ENCODE assay signal across 12 cellular contexts in the genomic region with DNA sequence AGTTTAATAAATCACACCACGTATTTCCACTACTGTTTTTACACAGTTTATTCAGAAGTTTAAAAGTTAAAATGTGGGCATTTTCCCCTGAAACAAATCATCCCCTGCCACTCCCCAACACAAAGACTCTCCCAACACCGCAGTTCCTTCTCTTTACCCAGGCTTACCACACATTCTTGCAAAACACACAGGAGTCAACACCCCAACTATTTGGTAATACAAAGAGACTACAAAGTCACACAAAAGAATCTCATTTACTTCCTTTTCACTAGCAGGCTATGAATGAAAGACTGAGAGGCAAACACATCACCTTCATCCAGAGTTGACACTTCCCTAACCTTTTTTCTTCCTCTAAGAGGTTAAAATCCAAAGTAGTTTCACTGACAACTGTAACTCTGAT. TPM values are rescaled to one million over a fixed set of nuclear protein-coding genes. Genes with fewer than 3 reads are reported as not detected.
DNase-seq lines count a peak whose midpoint lies in the region; ATAC-seq and TF ChIP-seq lines count a peak whose summit lies in the region.
"Had no signal": no experiment of that assay in that cellular context is flagged by ENCODE, and none has a peak within 500 bp of the region (broad histone marks: within the 10 kb centered on the region; RNA-seq: fewer than 3 reads in every experiment).

No MANE protein-coding gene starts in this region.

- TF ChIP-seq CTCF in CD14-positive monocyte (IDR thresholded peaks at IDR 0.05) (no peak), dorsolateral prefrontal cortex (IDR thresholded peaks at IDR 0.05 in 54 of 56, conservative IDR thresholded peaks at IDR 0.05 in 2 of 56; ENCODE audit: low read depth in 1 of 56, partially characterized antibody in 56 of 56) (no peak)

- intact Hi-C loops in CD14-positive monocyte (cut with micrococcal nuclease) (loop anchor here in 1 of 2 donors (5.0 kb wide), 2 partner anchors 52 to 72 kb away; partner anchors contain the start of genes KCTD20 and PXT1), dorsolateral prefrontal cortex (cut with DNase I) (no loop called here)
- intact Hi-C loops in activated T-helper 2 cell treated with anti-CD3 and anti-CD28 coated beads, Interferon-gamma antibody, Interleukin-2, Interleukin-4, amounts not matched to agents 10 μg/mL and 5 μg/mL and 100 μg/mL, durations not matched to agents 14 hours and 24 hours and 36 hours (cut with micrococcal nuclease): no loop called here

- H3K4me3 ChIP-seq in dorsolateral prefrontal cortex: no peak overlapping the region
- H3K4me3 ChIP-seq: ovary had no signal

- ATAC-seq in GM19035 (IDR thresholded peaks at IDR 0.05; ENCODE audit: unreplicated experiment) (no peak), GM18858 (IDR thresholded peaks at IDR 0.05; ENCODE audit: unreplicated experiment) (no peak), GM21786 (IDR thresholded peaks at IDR 0.05; ENCODE audit: unreplicated experiment) (no peak)

- peaks cover 0 to 4% (median 0%) of the 10 kb centered on the region in 7 donors for H3K9me3 Mint-ChIP-seq in CD14-positive monocyte
- no peaks in the 10 kb centered on the region for H3K9me3 Mint-ChIP-seq in activated T-helper 2 cell treated with anti-CD3 and anti-CD28 coated beads, Interferon-gamma antibody, Interleukin-2, Interleukin-4, amounts not matched to agents 10 μg/mL and 5 μg/mL and 100 μg/mL, durations not matched to agents 14 hours and 24 hours and 36 hours
- H3K9me3 Mint-ChIP-seq: activated T-helper 1 cell treated with anti-CD3 and anti-CD28 coated beads, Interleukin-12 subunit alpha, Interleukin-12 subunit beta, Interleukin-2, Interleukin-4 antibody, amounts not matched to agents 30 ng/mL and 10 ng/mL and 1 ng/mL, durations not matched to agents 14 hours and 24 hours and 36 hours had no signal

- peaks cover 48% of the 10 kb centered on the region for H3K4me1 Mint-ChIP-seq in CD14-positive monocyte
- H3K4me1 Mint-ChIP-seq in activated T-helper 2 cell treated with anti-CD3 and anti-CD28 coated beads, Interferon-gamma antibody, Interleukin-2, Interleukin-4, amounts not matched to agents 10 μg/mL and 5 μg/mL and 100 μg/mL, durations not matched to agents 14 hours and 24 hours and 36 hours (ENCODE audit: low read depth): peaks cover 16% of the 10 kb centered on the region

- DNase-seq in CD14-positive monocyte (ENCODE audit: low spot score) (peak; percentile 63), HuH-7.5 (ENCODE audit: low spot score) (peak; percentile 12), iris pigment epithelial cell (ENCODE audit: low read depth) (peak; percentile 60), dorsolateral prefrontal cortex (no peak)
- no peak for DNase-seq in activated T-helper 2 cell treated with anti-CD3 and anti-CD28 coated beads, Interferon-gamma antibody, Interleukin-2, Interleukin-4, amounts not matched to agents 10 μg/mL and 5 μg/mL and 100 μg/mL, durations not matched to agents 14 hours and 24 hours and 36 hours (ENCODE audit: low spot score)
- DNase-seq: KG1, NCI-H446, ovary had no signal

- no peak overlapping the region for H3K27ac ChIP-seq in dorsolateral prefrontal cortex
- H3K27ac ChIP-seq: ovary had no signal

- peaks cover 64 to 73% of the 10 kb centered on the region in 2 donors for H3K36me3 Mint-ChIP-seq in CD14-positive monocyte
- peaks cover 62% of the 10 kb centered on the region for H3K36me3 Mint-ChIP-seq in activated T-helper 2 cell treated with anti-CD3 and anti-CD28 coated beads, Interferon-gamma antibody, Interleukin-2, Interleukin-4, amounts not matched to agents 10 μg/mL and 5 μg/mL and 100 μg/mL, durations not matched to agents 14 hours and 24 hours and 36 hours (ENCODE audit: low read depth)

- peak overlapping the region; percentile 87 to 97 (median 95) for H3K27ac Mint-ChIP-seq in CD14-positive monocyte
- H3K27ac Mint-ChIP-seq in activated T-helper 2 cell treated with anti-CD3 and anti-CD28 coated beads, Interferon-gamma antibody, Interleukin-2, Interleukin-4, amounts not matched to agents 10 μg/mL and 5 μg/mL and 100 μg/mL, durations not matched to agents 14 hours and 24 hours and 36 hours: peak overlapping the region; percentile 21
- H3K27ac Mint-ChIP-seq: activated T-helper 1 cell treated with anti-CD3 and anti-CD28 coated beads, Interleukin-12 subunit alpha, Interleukin-12 subunit beta, Interleukin-2, Interleukin-4 antibody, amounts not matched to agents 30 ng/mL and 10 ng/mL and 1 ng/mL, durations not matched to agents 14 hours and 24 hours and 36 hours had no signal

- no peaks in the 10 kb centered on the region for H3K27me3 ChIP-seq in dorsolateral prefrontal cortex
- H3K27me3 ChIP-seq: ovary had no signal

- H3K4me3 Mint-ChIP-seq in CD14-positive monocyte: peak overlapping the region; percentile 37 to 64
- H3K4me3 Mint-ChIP-seq in activated T-helper 2 cell treated with anti-CD3 and anti-CD28 coated beads, Interferon-gamma antibody, Interleukin-2, Interleukin-4, amounts not matched to agents 10 μg/mL and 5 μg/mL and 100 μg/mL, durations not matched to agents 14 hours and 24 hours and 36 hours (ENCODE audit: low read depth): no peak overlapping the region
- H3K4me3 Mint-ChIP-seq: activated T-helper 1 cell treated with anti-CD3 and anti-CD28 coated beads, Interleukin-12 subunit alpha, Interleukin-12 subunit beta, Interleukin-2, Interleukin-4 antibody, amounts not matched to agents 30 ng/mL and 10 ng/mL and 1 ng/mL, durations not matched to agents 14 hours and 24 hours and 36 hours had no signal

- peaks cover 0 to 3% (median 0%) of the 10 kb centered on the region in 3 donors for H3K27me3 Mint-ChIP-seq in CD14-positive monocyte (ENCODE audit: low read depth in 3 of 3)
- H3K27me3 Mint-ChIP-seq in activated T-helper 2 cell treated with anti-CD3 and anti-CD28 coated beads, Interferon-gamma antibody, Interleukin-2, Interleukin-4, amounts not matched to agents 10 μg/mL and 5 μg/mL and 100 μg/mL, durations not matched to agents 14 hours and 24 hours and 36 hours (ENCODE audit: low read depth): no peaks in the 10 kb centered on the region

RNA-seq across cellular contexts. Expression of gene KCTD20, which starts 51.1 kb away (rescaled TPM):
- 10 to 100 TPM; 73.9 to 79.7 TPM for polyA plus RNA-seq in CD14-positive monocyte
- total RNA-seq in activated T-helper 2 cell treated with anti-CD3 and anti-CD28 coated beads, Interferon-gamma antibody, Interleukin-2, Interleukin-4, amounts not matched to agents 10 μg/mL and 5 μg/mL and 100 μg/mL, durations not matched to agents 14 hours and 24 hours and 36 hours: 51.1 and 54.8 TPM in 2 replicates
- total RNA-seq in dorsolateral prefrontal cortex: 10 to 100 TPM; 25.8 to 51.1 (median 35.6) TPM

RNA-seq across cellular contexts. Expression of gene PXT1, which starts 51.2 kb away (rescaled TPM):
- under 1 TPM; 0.24 to 0.31 TPM for polyA plus RNA-seq in CD14-positive monocyte
- 0.14 and 0.27 TPM in 2 replicates for total RNA-seq in activated T-helper 2 cell treated with anti-CD3 and anti-CD28 coated beads, Interferon-gamma antibody, Interleukin-2, Interleukin-4, amounts not matched to agents 10 μg/mL and 5 μg/mL and 100 μg/mL, durations not matched to agents 14 hours and 24 hours and 36 hours
- total RNA-seq in dorsolateral prefrontal cortex: 1 to 10 TPM in 1 of 120 experiments, under 1 TPM in 50, not detected in 69; 0.17 to 1.1 (median 0.34) TPM
- total RNA-seq: ovary had no signal
- polyA plus RNA-seq: ovary had no signal

RNA-seq across cellular contexts. Expression of gene STK38, which starts 53.4 kb away (rescaled TPM):
- 10 to 100 TPM; 57.1 to 95.7 TPM for polyA plus RNA-seq in CD14-positive monocyte
- total RNA-seq in activated T-helper 2 cell treated with anti-CD3 and anti-CD28 coated beads, Interferon-gamma antibody, Interleukin-2, Interleukin-4, amounts not matched to agents 10 μg/mL and 5 μg/mL and 100 μg/mL, durations not matched to agents 14 hours and 24 hours and 36 hours: 22.9 and 25.0 TPM in 2 replicates
- 10 to 100 TPM in 106 of 120 experiments, 1 to 10 TPM in 14; 6.3 to 23.4 (median 13.6) TPM for total RNA-seq in dorsolateral prefrontal cortex

Comparison
In these comparisons a context has a peak if more than half of its experiments do, and no peak if none do; other contexts are left out.
1. DNase-seq: peak in CD14-positive monocyte (single experiment), HuH-7.5 (single experiment) and iris pigment epithelial cell (single experiment); none in activated T-helper 2 cell treated with anti-CD3 and anti-CD28 coated beads, Interferon-gamma antibody, Interleukin-2, Interleukin-4, amounts not matched to agents 10 μg/mL and 5 μg/mL and 100 μg/mL, durations not matched to agents 14 hours and 24 hours and 36 hours (single experiment) and dorsolateral prefrontal cortex (0 of 10).